4 cellular contexts compared by ENCODE assay signal in genomic region chr9:137885121-137885520, GRCh38. TPM values are rescaled to one million over a fixed set of nuclear protein-coding genes. Genes with fewer than 3 reads are reported as not detected.
"Had no signal": no experiment of that assay in that cellular context is flagged by ENCODE, and none has a peak within 500 bp of the region (broad histone marks: within the 10 kb centered on the region; RNA-seq: fewer than 3 reads in every experiment).

No MANE protein-coding gene starts in this region.

RNA-seq across cellular contexts. Expression of gene CACNA1B, which starts 7.5 kb away (rescaled TPM):
- total RNA-seq: left lobe of liver; lower leg skin; myocyte; naive thymus-derived CD8-positive, alpha-beta T cell had no signal
